In the genomic region with DNA sequence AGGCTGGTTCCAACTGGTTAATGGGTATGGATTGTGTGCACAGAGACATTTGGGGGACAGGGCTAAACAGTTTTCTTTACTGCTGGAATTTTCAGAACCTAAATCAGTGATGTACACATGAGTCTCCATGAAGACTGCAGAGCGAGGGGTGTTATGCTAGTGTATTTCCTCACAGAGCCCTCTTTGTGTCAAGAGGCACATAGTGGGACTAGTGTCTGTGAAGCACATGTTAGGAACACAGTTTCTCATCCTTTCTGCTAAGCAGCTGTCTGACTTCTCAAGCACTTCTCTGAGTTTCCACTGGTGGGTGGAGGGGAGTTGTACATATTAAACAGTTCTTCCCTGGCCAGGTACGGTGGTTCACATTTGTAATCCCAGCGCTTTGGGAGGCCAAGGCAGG, we compare ENCODE assay signal across 24 cellular contexts. TPM values are rescaled to one million over a fixed set of nuclear protein-coding genes. Genes with fewer than 3 reads are reported as not detected.
A peak's percentile ranks its signal among the peaks of the same experiment; 100 is the strongest.
DNase-seq lines count a peak whose midpoint lies in the region; ATAC-seq, FAIRE-seq and TF ChIP-seq lines count a peak whose summit lies in the region.
"Had no signal": no experiment of that assay in that cellular context is flagged by ENCODE, and none has a peak within 500 bp of the region (broad histone marks: within the 10 kb centered on the region; RNA-seq: fewer than 3 reads in every experiment).

No MANE protein-coding gene starts in this region.

- H3K36me3 ChIP-seq in K562 (ENCODE audit: control insufficient read depth, insufficient read depth, low read length): no peaks in the 10 kb centered on the region
- H3K36me3 ChIP-seq: BLaER1 had no signal

- no peak for DNase-seq in stimulated activated naive CD8-positive, alpha-beta T cell treated with anti-CD3 and anti-CD28 coated beads, Interleukin-15, amount 100 ng/mL, for 72 hours
- DNase-seq in stimulated activated naive CD8-positive, alpha-beta T cell treated with anti-CD3 and anti-CD28 coated beads, Interleukin-15, Interleukin-2, amounts not matched to agents 100 U/mL and 50 U/mL, for 24 hours: no peak
- no peak for DNase-seq in K562 (ENCODE audit: extremely low read depth in 1 of 4, low spot score in 3 of 4)
- no peak for DNase-seq in hypothalamus (lab: John Stamatoyannopoulos, UW)
- no peak for DNase-seq in caudate nucleus (lab: John Stamatoyannopoulos, UW)
- DNase-seq in lower leg skin (ENCODE audit: low spot score in 2 of 2): no peak
- DNase-seq: 8988T; CD8-positive, alpha-beta memory T cell; COR-L47; DMS 273 treated with DMSO at 0.1 percent for 48 hours; DMS53; DND-41; EL; GOT3 had no signal

- H2AFZ ChIP-seq in K562 (ENCODE audit: low read depth, low read length): no peak overlapping the region

- H3K9me1 ChIP-seq in K562 (ENCODE audit: control insufficient read depth, insufficient read depth, low read length): no peaks in the 10 kb centered on the region

- no peaks in the 10 kb centered on the region for H3K36me3 Mint-ChIP-seq in stimulated activated memory B cell treated with anti-CD40 and anti-IgM and Interleukin-4, amounts not matched to agents 10 μg/mL and 1 μg/mL and 100 μg/mL, for 72 hours
- H3K36me3 Mint-ChIP-seq: CD14-positive monocyte; CD8-positive, alpha-beta memory T cell had no signal

- no peaks in the 10 kb centered on the region for H3K9me3 ChIP-seq in K562 (replicated peaks; ENCODE audit: control insufficient read depth, insufficient read depth, low read depth, low read length)
- H3K9me3 ChIP-seq: BLaER1 had no signal

- 35% methylated on average over 3 of the region's 3 CpGs for WGBS in K562 (ENCODE audit: insufficient coverage, low coverage, missing lambda C conversion rate)
- WGBS in lower leg skin, 2 donors: 98 to 100% methylated on average over 3 of the region's 3 CpGs

- TF ChIP-seq CTCF in K562 (IDR thresholded peaks at IDR 0.05 in 2 of 3, conservative IDR thresholded peaks at IDR 0.05 in 1 of 3; ENCODE audit: insufficient read depth in 2 of 3, low read depth in 1 of 3, low read length in 3 of 3) (no peak), lower leg skin (IDR thresholded peaks at IDR 0.05) (no peak)

- peaks cover 44% of the 10 kb centered on the region for H3K4me1 Mint-ChIP-seq in stimulated activated naive CD8-positive, alpha-beta T cell treated with anti-CD3 and anti-CD28 coated beads, Interleukin-15, amount 100 ng/mL, for 72 hours
- peaks cover 11% of the 10 kb centered on the region for H3K4me1 Mint-ChIP-seq in stimulated activated memory B cell treated with anti-CD40 and anti-IgM and Interleukin-4, amounts not matched to agents 10 μg/mL and 1 μg/mL and 100 μg/mL, for 72 hours

- peak overlapping the region; percentile 27 to 89 for H3K27ac Mint-ChIP-seq in stimulated activated naive CD8-positive, alpha-beta T cell treated with anti-CD3 and anti-CD28 coated beads, Interleukin-15, amount 100 ng/mL, for 72 hours
- H3K27ac Mint-ChIP-seq in stimulated activated memory B cell treated with anti-CD40 and anti-IgM and Interleukin-4, amounts not matched to agents 10 μg/mL and 1 μg/mL and 100 μg/mL, for 72 hours: peak overlapping the region; percentile 54

- H3K4me3 Mint-ChIP-seq in stimulated activated naive CD8-positive, alpha-beta T cell treated with anti-CD3 and anti-CD28 coated beads, Interleukin-15, amount 100 ng/mL, for 72 hours: no peak overlapping the region
- H3K4me3 Mint-ChIP-seq in stimulated activated memory B cell treated with anti-CD40 and anti-IgM and Interleukin-4, amounts not matched to agents 10 μg/mL and 1 μg/mL and 100 μg/mL, for 72 hours: no peak overlapping the region
- H3K4me3 Mint-ChIP-seq: CD14-positive monocyte; CD8-positive, alpha-beta memory T cell had no signal

- TF ChIP-seq RAD21 in K562 (CRISPR knock-in tag; conservative IDR thresholded peaks at IDR 0.05 in 1 of 2, IDR thresholded peaks at IDR 0.05 in 1 of 2): no peak

- no peak for FAIRE-seq in K562 (lab: Jason Lieb, UNC)
- FAIRE-seq: GM12878, GM19239 had no signal

- CTCF ChIA-PET in K562 (lab: Yijun Ruan, JAX; ENCODE audit: low intra/inter-chr PET ratio): interaction anchor here (1.0 to 1.3 kb wide), 2 partner anchors 58 to 225 kb away, joined by 3 to 5 read pairs; no protein-coding TSS in a partner anchor

- H3K4me3 ChIP-seq in K562 (no peak overlapping the region), lower leg skin (ENCODE audit: low read depth, poor library complexity, severe bottlenecking) (no peak overlapping the region)
- H3K4me3 ChIP-seq: BLaER1, GM12878 had no signal

- POLR2A ChIA-PET in K562 (lab: Yijun Ruan, JAX): no interaction called here

- H3K79me2 ChIP-seq in K562 (ENCODE audit: control insufficient read depth, insufficient read depth, low read length): no peaks in the 10 kb centered on the region

- ATAC-seq in stimulated activated naive CD8-positive, alpha-beta T cell treated with anti-CD3 and anti-CD28 coated beads, Interleukin-15, amount 100 ng/mL, for 72 hours: no peak
- ATAC-seq in stimulated activated naive CD8-positive, alpha-beta T cell treated with anti-CD3 and anti-CD28 coated beads, Interleukin-15, Interleukin-2, amounts not matched to agents 100 U/mL and 50 U/mL, for 24 hours: no peak
- no peak for ATAC-seq in K562
- no peak for ATAC-seq in stimulated activated memory B cell treated with anti-CD40 and anti-IgM and Interleukin-4, amounts not matched to agents 10 μg/mL and 1 μg/mL and 100 μg/mL, for 72 hours

- H4K20me1 ChIP-seq in K562 (replicated peaks; ENCODE audit: control insufficient read depth, insufficient read depth, low read length): no peaks in the 10 kb centered on the region
- H4K20me1 ChIP-seq: BLaER1 had no signal

- no TSS peak for BruUV-seq in K562 (replicated peaks; lab: Mats Ljungman, UMichigan)

- in situ Hi-C loops in K562 (cut with MboI): no loop called here

- H3K9me3 Mint-ChIP-seq in stimulated activated naive CD8-positive, alpha-beta T cell treated with anti-CD3 and anti-CD28 coated beads, Interleukin-15, amount 100 ng/mL, for 72 hours: no peaks in the 10 kb centered on the region
- H3K9me3 Mint-ChIP-seq in stimulated activated memory B cell treated with anti-CD40 and anti-IgM and Interleukin-4, amounts not matched to agents 10 μg/mL and 1 μg/mL and 100 μg/mL, for 72 hours: no peaks in the 10 kb centered on the region
- H3K9me3 Mint-ChIP-seq: CD8-positive, alpha-beta memory T cell had no signal

- TF ChIP-seq POLR2A in K562 (conservative IDR thresholded peaks at IDR 0.05) (no peak), lower leg skin (IDR thresholded peaks at IDR 0.05) (no peak)

- H3K27me3 Mint-ChIP-seq in stimulated activated naive CD8-positive, alpha-beta T cell treated with anti-CD3 and anti-CD28 coated beads, Interleukin-15, amount 100 ng/mL, for 72 hours: no peaks in the 10 kb centered on the region
- no peaks in the 10 kb centered on the region for H3K27me3 Mint-ChIP-seq in stimulated activated memory B cell treated with anti-CD40 and anti-IgM and Interleukin-4, amounts not matched to agents 10 μg/mL and 1 μg/mL and 100 μg/mL, for 72 hours
- H3K27me3 Mint-ChIP-seq: CD8-positive, alpha-beta memory T cell had no signal

- no peak overlapping the region for H3K9ac ChIP-seq in K562 (ENCODE audit: insufficient read depth in 1 of 2, low read depth in 2 of 2, low read length in 2 of 2)
- H3K9ac ChIP-seq: BLaER1 had no signal

- intact Hi-C loops in K562 (cut with micrococcal nuclease): no loop called here
- intact Hi-C loops in lower leg skin (cut with DNase I; ENCODE audit: low total_unique reads): no loop called here

- no peak overlapping the region for H3K4me2 ChIP-seq in K562 (ENCODE audit: insufficient read depth, low read length)
- H3K4me2 ChIP-seq: BLaER1 had no signal

- TF ChIP-seq EP300 in K562 (IDR thresholded peaks at IDR 0.05; ENCODE audit: low read length): no peak

- H3K27ac ChIP-seq in K562 (ENCODE audit: extremely low read depth, low read depth, low read length) (no peak overlapping the region), caudate nucleus (ENCODE audit: low read depth, low read length) (no peak overlapping the region)
- H3K27ac ChIP-seq: BLaER1 had no signal

- peaks cover 0 to 12% of the 10 kb centered on the region in 2 experiments; a peak in 1 of 5 replicates for H3K27me3 ChIP-seq in K562 (ENCODE audit: control insufficient read depth in 2 of 2, insufficient read depth in 2 of 2, low read length in 2 of 2)
- H3K27me3 ChIP-seq: BLaER1 had no signal

- peaks cover 4 to 9% of the 10 kb centered on the region in 2 experiments; a peak in 2 of 5 replicates for H3K4me1 ChIP-seq in K562 (replicated peaks in 1 of 2; ENCODE audit: control insufficient read depth in 2 of 2, insufficient read depth in 2 of 2, low read length in 2 of 2)

RNA-seq across cellular contexts. Expression of a gene that starts 9.4 kb away (rescaled TPM):
- 15.5 and 16.0 TPM in 2 replicates for total RNA-seq in K562 (2011; cell fraction: chromatin; rRNA removed; ENCODE audit: low replicate concordance)
- 10.4 and 11.8 TPM in 2 replicates for total RNA-seq in K562 (2011; cell fraction: nucleolus; rRNA removed)
- total RNA-seq in K562 (2011; cell fraction: nucleoplasm; rRNA removed): 14.9 and 15.2 TPM in 2 replicates
- 1.7 and 3.9 TPM in 2 replicates for total RNA-seq in K562 (2014; rRNA removed)
- 2.0 and 2.1 TPM in 2 replicates for total RNA-seq in K562 (2014; rRNA removed; fragmentation: Illumina TruSeq; extraction: Trizol)
- 2.1 and 2.4 TPM in 2 replicates for total RNA-seq in K562 (2015; rRNA removed; fragmentation: Illumina TruSeq; extraction: Trizol)
- 3.1 and 3.6 TPM in 2 replicates for total RNA-seq in K562 (2021)
- 4.8 and 5.7 TPM in 2 replicates for polyA plus RNA-seq in K562 (2011; rRNA removed)
- 5.5 and 5.9 TPM in 2 replicates for polyA plus RNA-seq in K562 (2011; cell fraction: cytosol; rRNA removed)
- 11.6 and 22.7 TPM in 2 replicates for polyA plus RNA-seq in K562 (2011; cell fraction: nucleus; rRNA removed)
- polyA plus RNA-seq in K562 (2012): 2.4 and 2.7 TPM in 2 replicates
- 3.8 and 4.4 TPM in 2 replicates for polyA plus RNA-seq in K562 (2014; fragmentation: Illumina TruSeq; extraction: Trizol)
- 1 to 10 TPM; 1.8 to 2.1 TPM for polyA plus RNA-seq in K562 (2014; fragmentation: Nextera tagmentation; extraction: Ambion mirVana)
- 2.2 and 2.5 TPM in 2 replicates for polyA plus RNA-seq in K562 (2014; rRNA removed)
- polyA minus RNA-seq in K562 (2011; rRNA and poly(A)+ RNA removed): 4.1 and 9.6 TPM in 2 replicates
- polyA minus RNA-seq in K562 (2011; cell fraction: cytosol; rRNA and poly(A)+ RNA removed): 0.73 and 2.3 TPM in 2 replicates
- polyA minus RNA-seq in K562 (2011; cell fraction: nucleus; rRNA and poly(A)+ RNA removed): 6.4 and 7.9 TPM in 2 replicates
- total RNA-seq in lower leg skin: 100 to 1,000 TPM in 1 of 4 donors, 10 to 100 TPM in 3; 57.0 to 108 (median 92.7) TPM
- total RNA-seq: G401 had no signal

RNA-seq across cellular contexts. Expression of a gene that starts 40.6 kb away (rescaled TPM):
- total RNA-seq in K562 (2011; cell fraction: chromatin; rRNA removed; ENCODE audit: low replicate concordance): not detected in 2 replicates
- total RNA-seq in K562 (2011; cell fraction: nucleolus; rRNA removed): not detected in 2 replicates
- not detected in 2 replicates for total RNA-seq in K562 (2011; cell fraction: nucleoplasm; rRNA removed)
- total RNA-seq in K562 (2014; rRNA removed) (not detected in 2 replicates), K562 (2014; rRNA removed; fragmentation: Illumina TruSeq; extraction: Trizol) (not detected in 2 replicates), K562 (2015; rRNA removed; fragmentation: Illumina TruSeq; extraction: Trizol) (not detected in 2 replicates), K562 (2021) (not detected in 2 replicates), lower leg skin (under 1 TPM in 2 of 4 donors, not detected in 2; 0.05 to 0.10 TPM)
- polyA plus RNA-seq in K562 (2011; rRNA removed) (not detected in 2 replicates), K562 (2014; fragmentation: Illumina TruSeq; extraction: Trizol) (not detected in 2 replicates), K562 (2014; fragmentation: Nextera tagmentation; extraction: Ambion mirVana) (under 1 TPM; 0.01 to 0.14 TPM), K562 (2014; rRNA removed) (not detected in 2 replicates)
- not detected in 2 replicates for polyA plus RNA-seq in K562 (2011; cell fraction: cytosol; rRNA removed)
- polyA plus RNA-seq in K562 (2011; cell fraction: nucleus; rRNA removed): not detected in 2 replicates
- 0.06 and 0.14 TPM in 2 replicates for polyA plus RNA-seq in K562 (2012)
- not detected in 2 replicates for polyA minus RNA-seq in K562 (2011; rRNA and poly(A)+ RNA removed)
- not detected in 2 replicates for polyA minus RNA-seq in K562 (2011; cell fraction: cytosol; rRNA and poly(A)+ RNA removed)
- polyA minus RNA-seq in K562 (2011; cell fraction: nucleus; rRNA and poly(A)+ RNA removed): not detected in 2 replicates
- total RNA-seq: A673; CD8-positive, alpha-beta memory T cell; G401; GM12878; H7; HT-29 had no signal
- polyA plus RNA-seq: AG04450; CD14-positive monocyte; CD8-positive, alpha-beta memory T cell had no signal
